ENCODE assay signal across 24 cellular contexts in genomic region chr12:132480620-132481132, GRCh38. TPM values are rescaled to one million over a fixed set of nuclear protein-coding genes. Genes with fewer than 3 reads are reported as not detected.
A peak's percentile ranks its signal among the peaks of the same experiment; 100 is the strongest.
DNase-seq lines count a peak whose midpoint lies in the region; ATAC-seq and TF ChIP-seq lines count a peak whose summit lies in the region.
"Had no signal": no experiment of that assay in that cellular context is flagged by ENCODE, and none has a peak within 500 bp of the region (broad histone marks: within the 10 kb centered on the region; RNA-seq: fewer than 3 reads in every experiment).

No MANE protein-coding gene starts in this region.

- H3K4me3 ChIP-seq in BLaER1 treated with 17β-estradiol and CSF1 and Interleukin-3, amounts not matched to agents 10 nM and 100 nM = no peak overlapping the region; a peak in 1 of 20 replicates
- no peak overlapping the region for H3K4me3 ChIP-seq in neuronal stem cell (ENCODE audit: low read length in 2 of 2)
- H3K4me3 ChIP-seq: HAP-1, SK-N-MC had no signal

- peak overlapping the region in 8 of 11 experiments; percentile 15 to 66 (median 44); a peak in 14 of 22 replicates for H3K9ac ChIP-seq in BLaER1 treated with 17β-estradiol and CSF1 and Interleukin-3, amounts not matched to agents 10 nM and 100 nM
- peak overlapping the region; percentile 3 for H3K9ac ChIP-seq in neuronal stem cell (ENCODE audit: low read depth, low read length, poor library complexity)

- no peak overlapping the region for H3K4me3 Mint-ChIP-seq in central memory CD8-positive, alpha-beta T cell
- H3K4me3 Mint-ChIP-seq: CD8-positive, alpha-beta T cell had no signal

- no peak for TF ChIP-seq CTCF in foreskin keratinocyte (conservative IDR thresholded peaks at IDR 0.05)

- no peaks in the 10 kb centered on the region for H3K36me3 ChIP-seq in BLaER1 treated with 17β-estradiol and CSF1 and Interleukin-3, amounts not matched to agents 10 nM and 100 nM
- H3K36me3 ChIP-seq in neuronal stem cell (replicated peaks in 1 of 2; ENCODE audit: control insufficient read depth in 2 of 2, insufficient read depth in 2 of 2, low read length in 2 of 2) = no peaks in the 10 kb centered on the region
- H3K36me3 ChIP-seq: HAP-1 had no signal

- intact Hi-C loops in Right ventricle myocardium superior (cut with DNase I) = no loop called here
- intact Hi-C loops in cardiac septum (cut with DNase I) = no loop called here

- H3K9me3 Mint-ChIP-seq in central memory CD8-positive, alpha-beta T cell = no peaks in the 10 kb centered on the region
- H3K9me3 Mint-ChIP-seq: CD8-positive, alpha-beta T cell had no signal

- H3K27me3 ChIP-seq in BLaER1 treated with 17β-estradiol and CSF1 and Interleukin-3, amounts not matched to agents 10 nM and 100 nM = peaks cover 0 to 27% (median 0%) of the 10 kb centered on the region in 11 experiments; a peak in 9 of 22 replicates
- peaks cover 0 to 59% (median 12%) of the 10 kb centered on the region in 3 experiments for H3K27me3 ChIP-seq in neuronal stem cell (ENCODE audit: control insufficient read depth in 3 of 3, insufficient read depth in 3 of 3, low read depth in 1 of 3, low read length in 3 of 3)
- H3K27me3 ChIP-seq in foreskin keratinocyte = peaks cover 37% of the 10 kb centered on the region

- DNase-seq in Right ventricle myocardium superior (peak; percentile 32), cardiac septum (ENCODE audit: low spot score) (no peak), neuronal stem cell (ENCODE audit: low spot score) (no peak), foreskin keratinocyte (no peak)
- no peak for DNase-seq in central memory CD8-positive, alpha-beta T cell (ENCODE audit: low spot score in 2 of 2)
- DNase-seq: C1 segment of cervical spinal cord; Caco-2; CD8-positive, alpha-beta T cell; GOT3; NCI-H1092; NCI-H1417 treated with DMSO at 0.1 percent for 48 hours; NCI-H187; NCI-H2081 treated with DMSO at 0.1 percent for 48 hours; NCI-H2171; NCI-H226; NCI-H510A; NCI-H69; SIG-M5 had no signal

- H3K4me2 ChIP-seq in BLaER1 treated with 17β-estradiol and CSF1 and Interleukin-3, amounts not matched to agents 10 nM and 100 nM = peak overlapping the region; percentile 74 to 99 (median 89)
- H3K4me2 ChIP-seq in neuronal stem cell (ENCODE audit: insufficient read depth, low read length, poor library complexity, severe bottlenecking) = no peak overlapping the region

- no peak overlapping the region for H2BK12ac ChIP-seq in neuronal stem cell (ENCODE audit: low read length)

- H3K14ac ChIP-seq in neuronal stem cell (ENCODE audit: low read length) = peak overlapping the region; percentile 21

- no peak overlapping the region for H4K8ac ChIP-seq in neuronal stem cell (ENCODE audit: low read depth, low read length)

- no peak overlapping the region for H3K4ac ChIP-seq in neuronal stem cell (ENCODE audit: low read length)

- H3K27ac ChIP-seq in BLaER1 treated with 17β-estradiol and CSF1 and Interleukin-3, amounts not matched to agents 10 nM and 100 nM = peak overlapping the region in 10 of 11 experiments; percentile 10 to 59 (median 42); a peak in 18 of 22 replicates
- no peak overlapping the region for H3K27ac ChIP-seq in neuronal stem cell (replicated peaks; ENCODE audit: low read length)
- no peak overlapping the region for H3K27ac ChIP-seq in foreskin keratinocyte
- H3K27ac ChIP-seq: RWPE1, SK-N-MC had no signal

- H2BK5ac ChIP-seq in neuronal stem cell (ENCODE audit: low read length) = peak overlapping the region; percentile 46

- peak overlapping the region; percentile 76 for H3K27ac Mint-ChIP-seq in central memory CD8-positive, alpha-beta T cell (ENCODE audit: low read depth)
- H3K27ac Mint-ChIP-seq: CD8-positive, alpha-beta T cell had no signal

- H3K23ac ChIP-seq in neuronal stem cell (ENCODE audit: low read depth, low read length, poor library complexity) = peak overlapping the region; percentile 80

- peak overlapping the region; percentile 64 for H3K18ac ChIP-seq in neuronal stem cell (ENCODE audit: low read length)

- peaks cover 21% of the 10 kb centered on the region for H3K4me1 Mint-ChIP-seq in central memory CD8-positive, alpha-beta T cell

- no CpG with 5 or more reads among the region's 14 CpGs for WGBS in neuronal stem cell (ENCODE audit: extremely low coverage in 2 of 2, insufficient read length in 2 of 2, insufficient replicate concordance in 1 of 2), 2 donors

- H2BK15ac ChIP-seq in neuronal stem cell (ENCODE audit: low read length) = no peak overlapping the region

- ATAC-seq in Right ventricle myocardium superior (ENCODE audit: poor library complexity) = no peak
- no peak for ATAC-seq in central memory CD8-positive, alpha-beta T cell (replicated peaks; ENCODE audit: extremely low read depth, poor library complexity, severe bottlenecking)
- no peak for ATAC-seq in foreskin keratinocyte
- ATAC-seq in GM19328 (IDR thresholded peaks at IDR 0.05; ENCODE audit: unreplicated experiment) = no peak
- ATAC-seq: CD8-positive, alpha-beta T cell; Panc1 had no signal

- H3K9me3 ChIP-seq in BLaER1 treated with 17β-estradiol and CSF1 and Interleukin-3, amounts not matched to agents 10 nM and 100 nM (replicated peaks in 1 of 11) = peaks cover 0 to 2% (median 0%) of the 10 kb centered on the region in 11 experiments; a peak in 1 of 22 replicates
- H3K9me3 ChIP-seq in neuronal stem cell (replicated peaks in 1 of 2; ENCODE audit: control insufficient read depth in 2 of 2, insufficient read depth in 1 of 2, low read depth in 1 of 2, low read length in 2 of 2) = peaks cover 5 to 6% of the 10 kb centered on the region in 2 donors
- H3K9me3 ChIP-seq: HAP-1 had no signal

- no peak overlapping the region for H2AFZ ChIP-seq in neuronal stem cell (ENCODE audit: low read length)

- peaks cover 7% of the 10 kb centered on the region for H3K36me3 Mint-ChIP-seq in central memory CD8-positive, alpha-beta T cell (ENCODE audit: insufficient read depth)
- H3K36me3 Mint-ChIP-seq: CD8-positive, alpha-beta T cell had no signal

- H2BK120ac ChIP-seq in neuronal stem cell (ENCODE audit: low read depth, low read length) = no peak overlapping the region

- H4K91ac ChIP-seq in neuronal stem cell (ENCODE audit: low read depth, low read length, poor library complexity) = no peak overlapping the region

- peaks cover 2% of the 10 kb centered on the region for H3K79me1 ChIP-seq in neuronal stem cell (ENCODE audit: low read depth, low read length)

- H4K20me1 ChIP-seq in BLaER1 treated with 17β-estradiol and CSF1 and Interleukin-3, amounts not matched to agents 10 nM and 100 nM = peaks cover 0 to 4% (median 0%) of the 10 kb centered on the region in 11 experiments; a peak in 1 of 22 replicates

- H3K27me3 Mint-ChIP-seq in central memory CD8-positive, alpha-beta T cell = no peaks in the 10 kb centered on the region

- peaks cover 72 to 99% (median 96%) of the 10 kb centered on the region in 10 experiments for H3K4me1 ChIP-seq in BLaER1 treated with 17β-estradiol and CSF1 and Interleukin-3, amounts not matched to agents 10 nM and 100 nM
- H3K4me1 ChIP-seq in neuronal stem cell (ENCODE audit: control insufficient read depth in 2 of 2, insufficient read depth in 1 of 2, low read depth in 1 of 2, low read length in 2 of 2) (no peaks in the 10 kb centered on the region), foreskin keratinocyte (no peaks in the 10 kb centered on the region)
- H3K4me1 ChIP-seq: Caco-2, HAP-1 had no signal

- peak overlapping the region; percentile 57 for H2AK5ac ChIP-seq in neuronal stem cell (ENCODE audit: low read depth, low read length)

RNA-seq across cellular contexts. Expression of gene FBRSL1, which starts 9.3 kb away (rescaled TPM):
- total RNA-seq in Right ventricle myocardium superior = 58.6 TPM
- total RNA-seq in cardiac septum = 60.4 TPM
- 61.7 TPM for polyA plus RNA-seq in neuronal stem cell (2013, experiment 1 of 2)
- 70.1 TPM for polyA plus RNA-seq in neuronal stem cell (2013, experiment 2 of 2)
- total RNA-seq in foreskin keratinocyte = 20.0 and 21.6 TPM in 2 replicates
- polyA plus RNA-seq in foreskin keratinocyte = 23.7 and 30.7 TPM in 2 replicates

Comparison
In these comparisons a context has a peak if more than half of its experiments do, and no peak if none do; other contexts are left out.
1. H3K27ac ChIP-seq: peak in BLaER1 treated with 17β-estradiol and CSF1 and Interleukin-3, amounts not matched to agents 10 nM and 100 nM (10 of 11); none in neuronal stem cell (single experiment) and foreskin keratinocyte (single experiment).